10 cellular contexts compared by ENCODE assay signal in the genomic region with DNA sequence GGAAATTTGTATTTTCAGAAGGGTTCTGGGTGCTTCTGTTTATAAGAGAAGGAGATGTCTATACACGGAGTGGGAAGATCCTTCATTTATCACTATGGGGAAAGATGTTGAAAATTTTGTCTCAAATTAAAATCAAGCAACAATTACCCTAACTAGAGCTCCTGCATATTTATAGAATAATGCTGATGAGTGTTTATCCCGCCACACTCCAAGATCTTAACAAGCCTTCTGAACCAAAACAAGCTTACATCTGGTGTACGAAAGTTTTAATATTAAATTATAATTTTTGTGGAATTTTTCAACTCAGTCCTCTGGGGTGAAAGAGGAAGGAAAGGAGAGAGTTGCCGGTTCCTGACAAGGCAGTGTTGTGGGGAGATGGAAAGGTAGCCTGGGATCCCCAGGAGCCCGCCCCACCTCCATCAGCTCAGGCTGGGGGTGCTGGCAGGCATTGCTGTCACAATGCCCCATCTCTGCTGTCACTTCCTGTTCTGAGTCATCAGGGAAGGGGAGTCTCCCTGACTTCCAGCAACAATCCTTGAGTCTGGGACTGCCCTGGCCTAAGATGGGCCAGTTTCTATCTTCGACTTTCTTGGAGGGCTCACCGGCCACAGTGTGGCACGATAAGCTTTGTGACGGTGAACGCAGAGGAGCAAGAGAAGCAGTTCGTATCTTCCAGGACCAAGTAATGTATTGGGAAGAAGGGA.
A peak's percentile ranks its signal among the peaks of the same experiment; 100 is the strongest.
DNase-seq lines count a peak whose midpoint lies in the region; ATAC-seq, FAIRE-seq and TF ChIP-seq lines count a peak whose summit lies in the region.
"Had no signal": no experiment of that assay in that cellular context is flagged by ENCODE, and none has a peak within 500 bp of the region (broad histone marks: within the 10 kb centered on the region; RNA-seq: fewer than 3 reads in every experiment).

No MANE protein-coding gene starts in this region.

- H3K36me3 Mint-ChIP-seq in chondrocyte (ENCODE audit: low read depth): peaks cover 34% of the 10 kb centered on the region

- ATAC-seq in GM21515 (IDR thresholded peaks at IDR 0.05; ENCODE audit: unreplicated experiment) (no peak), HG03378 (IDR thresholded peaks at IDR 0.05; ENCODE audit: unreplicated experiment) (no peak)

- DNase-seq in AG08395 (ENCODE audit: low spot score) (peak; percentile 61), HPDE6-E6E7 (ENCODE audit: extremely low spot score) (peak; percentile 32), chondrocyte (ENCODE audit: low spot score) (no peak), lung microvascular endothelial cell (ENCODE audit: low read depth in 2 of 2) (peak; percentile 26 to 86), kidney (no peak), NCI-H1436 treated with DMSO at 0.1 percent for 48 hours (lab: John Stamatoyannopoulos, UW) (no peak)
- DNase-seq: T-helper 9 cell had no signal

- peaks cover 5% of the 10 kb centered on the region for H3K4me1 Mint-ChIP-seq in chondrocyte (ENCODE audit: low read depth)

- no peaks in the 10 kb centered on the region for H3K4me1 ChIP-seq in kidney (ENCODE audit: control insufficient read depth in 1 of 2, insufficient read depth in 1 of 2, low read depth in 1 of 2, low read length in 2 of 2)

- no peak for FAIRE-seq in kidney (lab: Jason Lieb, UNC)
- FAIRE-seq: G401.6 had no signal

- no peak for TF ChIP-seq CTCF in chondrocyte (IDR thresholded peaks at IDR 0.05)
- TF ChIP-seq CTCF in kidney (IDR thresholded peaks at IDR 0.05; ENCODE audit: borderline replicate concordance, extremely low read depth, insufficient read depth): no peak

- no peak overlapping the region for H3K9ac ChIP-seq in kidney (ENCODE audit: low read length in 2 of 2)

- intact Hi-C loops in kidney (cut with DNase I): no loop called here

- H3K4me3 ChIP-seq in kidney (ENCODE audit: low read length in 2 of 2): no peak overlapping the region

- no peaks in the 10 kb centered on the region for H3K9me3 Mint-ChIP-seq in chondrocyte (ENCODE audit: low read depth)

- no peak overlapping the region for H3K27ac ChIP-seq in kidney (ENCODE audit: low read depth in 2 of 2, low read length in 2 of 2)

- H3K4me3 Mint-ChIP-seq in chondrocyte (ENCODE audit: unreplicated experiment): no peak overlapping the region

- H3K36me3 ChIP-seq in kidney (ENCODE audit: control insufficient read depth in 1 of 2, insufficient read depth in 2 of 2, low read length in 2 of 2): peaks cover 37 to 72% of the 10 kb centered on the region in 2 donors

- H3K9me3 ChIP-seq in kidney (ENCODE audit: control insufficient read depth in 1 of 2, low read length in 2 of 2): no peaks in the 10 kb centered on the region

- H3K27me3 Mint-ChIP-seq in chondrocyte (ENCODE audit: low read depth): no peaks in the 10 kb centered on the region

- peak overlapping the region; percentile 67 for H3K27ac Mint-ChIP-seq in chondrocyte (ENCODE audit: unreplicated experiment)

Comparison
In these comparisons a context has a peak if more than half of its experiments do, and no peak if none do; other contexts are left out.
1. DNase-seq: peak in AG08395 (single experiment), HPDE6-E6E7 (single experiment) and lung microvascular endothelial cell (2 of 2); none in chondrocyte (single experiment), kidney (single experiment) and NCI-H1436 treated with DMSO at 0.1 percent for 48 hours (single experiment).